1 cellular context compared by ENCODE assay signal in genomic region chr17:6575596-6575988, GRCh38.
A peak's percentile ranks its signal among the peaks of the same experiment; 100 is the strongest.
TF ChIP-seq lines count a peak whose summit lies in the region.

No MANE protein-coding gene starts in this region.

TF ChIP-seq in GM12878, 131 proteins besides CTCF, POLR2A, EP300 and RAD21 (continued from another document):
- no peak for TF ChIP-seq E2F8 (IDR thresholded peaks at IDR 0.05; ENCODE audit: low read depth, partially characterized antibody)
- no peak for TF ChIP-seq ZNF622 (IDR thresholded peaks at IDR 0.05)
- TF ChIP-seq SIN3A (IDR thresholded peaks at IDR 0.05; ENCODE audit: low read depth, low read length): no peak
- TF ChIP-seq PAX5 (IDR thresholded peaks at IDR 0.05; ENCODE audit: borderline replicate concordance, low read depth, low read length): no peak
- no peak for TF ChIP-seq FOXM1 (IDR thresholded peaks at IDR 0.05; ENCODE audit: low read depth, low read length)
- TF ChIP-seq SMAD5 (IDR thresholded peaks at IDR 0.05; ENCODE audit: low read depth): no peak
- TF ChIP-seq KLF5 (IDR thresholded peaks at IDR 0.05; ENCODE audit: partially characterized antibody): no peak
- peak; percentile 5; the same call in 1 of the 2 replicates for TF ChIP-seq DPF2 (IDR thresholded peaks at IDR 0.05)
- no peak for TF ChIP-seq ZBED1 (IDR thresholded peaks at IDR 0.05; ENCODE audit: borderline replicate concordance)
- no peak for TF ChIP-seq ELK1 (IDR thresholded peaks at IDR 0.05; ENCODE audit: low read depth, low read length)
- no peak for TF ChIP-seq CUX1 (IDR thresholded peaks at IDR 0.05; ENCODE audit: insufficient replicate concordance, low read depth, low read length)
